29 cellular contexts compared by ENCODE assay signal in genomic region chr9:120982851-120983250, GRCh38. TPM values are rescaled to one million over a fixed set of nuclear protein-coding genes. Genes with fewer than 3 reads are reported as not detected.
A peak's percentile ranks its signal among the peaks of the same experiment; 100 is the strongest.
DNase-seq lines count a peak whose midpoint lies in the region; ATAC-seq, FAIRE-seq and TF ChIP-seq lines count a peak whose summit lies in the region.
"Had no signal": no experiment of that assay in that cellular context is flagged by ENCODE, and none has a peak within 500 bp of the region (broad histone marks: within the 10 kb centered on the region; RNA-seq: fewer than 3 reads in every experiment).

No MANE protein-coding gene starts in this region.

- H3K4me3 ChIP-seq in liver (ENCODE audit: low read depth in 1 of 3, low read length in 3 of 3), result no peak overlapping the region
- H3K4me3 ChIP-seq: breast epithelium, coronary artery, GM23338, lower lobe of right lung, psoas muscle, testis had no signal

- peaks cover 2 to 42% (median 34%) of the 10 kb centered on the region in 4 donors for H3K36me3 ChIP-seq in liver (ENCODE audit: control insufficient read depth in 4 of 4, insufficient read depth in 3 of 4, low read depth in 1 of 4, low read length in 3 of 4)
- H3K36me3 ChIP-seq: breast epithelium, lower lobe of right lung had no signal

- H3K9me3 ChIP-seq in liver (ENCODE audit: control insufficient read depth in 4 of 4, low read length in 3 of 4), result no peaks in the 10 kb centered on the region
- H3K9me3 ChIP-seq: breast epithelium, lower lobe of right lung, psoas muscle, testis had no signal

- no peak for TF ChIP-seq CTCF in C4-2B (conservative IDR thresholded peaks at IDR 0.05)
- no peak for TF ChIP-seq CTCF in liver (IDR thresholded peaks at IDR 0.05; ENCODE audit: low read depth, low read length, missing input control)
- no peak for TF ChIP-seq CTCF in GM13976 (IDR thresholded peaks at IDR 0.05; ENCODE audit: borderline replicate concordance, control extremely low read depth, extremely low read depth, insufficient read depth, missing control alignments)

- H3K27ac ChIP-seq in C4-2B (peak overlapping the region; percentile 68; the same call in 1 of the 2 replicates), liver (ENCODE audit: low read depth in 1 of 2, low read length in 2 of 2) (peak overlapping the region; percentile 24 to 30)
- H3K27ac ChIP-seq: coronary artery, foreskin keratinocyte, lower lobe of right lung, psoas muscle had no signal

- WGBS in liver, result 17% methylated on average over 2 of the region's 2 CpGs

- H3K27me3 ChIP-seq in liver (ENCODE audit: control insufficient read depth in 4 of 4, insufficient read depth in 4 of 4, low read length in 3 of 4), result no peaks in the 10 kb centered on the region
- H3K27me3 ChIP-seq: breast epithelium, foreskin keratinocyte, testis had no signal

- peak; percentile 66 for FAIRE-seq in endometrium (lab: Jason Lieb, UNC)
- FAIRE-seq: islet of Langerhans, small intestine had no signal

- no peak overlapping the region for H3K9ac ChIP-seq in liver (ENCODE audit: low read depth in 1 of 2, low read length in 2 of 2)

- peak in 1 of 2 donors; percentile 20 for TF ChIP-seq RAD21 in liver (IDR thresholded peaks at IDR 0.05)

- ATAC-seq in GM21529 (IDR thresholded peaks at IDR 0.05; ENCODE audit: unreplicated experiment), result no peak
- ATAC-seq: foreskin keratinocyte, GM23338, lower lobe of right lung, psoas muscle had no signal

- DNase-seq in HS-5 (ENCODE audit: low read depth) (peak; percentile 22), AML-193 (lab: John Stamatoyannopoulos, UW) (no peak), Ammon's horn (ENCODE audit: low spot score) (no peak), GM13976 (ENCODE audit: low spot score) (no peak)
- DNase-seq: activated CD4-positive, alpha-beta memory T cell treated with anti-CD3 and anti-CD28 coated beads, Interleukin-2, amount 10 ng/mL, durations not matched to agents 7 days and 5 days; activated CD4-positive, CD25-positive, alpha-beta regulatory T cell; activated gamma-delta T cell treated with Interleukin-2 at 50 U/mL for 16 hours; activated T-cell treated with anti-CD3 and anti-CD28 coated beads for 4 hours; DMS79; endodermal cell; foreskin keratinocyte; hypothalamus; lower lobe of right lung; NCI-H1694 treated with DMSO at 0.1 percent for 48 hours; NCI-H774; psoas muscle; Right ventricle myocardium superior; small intestine; stimulated activated naive CD4-positive, alpha-beta T cell; T1000; testis had no signal

- H3K4me1 ChIP-seq in liver (ENCODE audit: control insufficient read depth in 4 of 4, insufficient read depth in 4 of 4, low read length in 3 of 4), result peaks cover 6 to 45% (median 42%) of the 10 kb centered on the region in 4 donors
- H3K4me1 ChIP-seq: breast epithelium, foreskin keratinocyte, psoas muscle had no signal

- in situ Hi-C loops in GM13976 (cut with MboI; ENCODE audit: low sequenced_read_pairs, unreplicated experiment), result loop anchor here (10.0 kb wide), 1 partner anchor 82 kb away; no protein-coding TSS in a partner anchor

TF ChIP-seq in liver, 16 proteins besides CTCF, POLR2A, EP300 and RAD21:
- peak; percentile 12 for TF ChIP-seq YY1 (IDR thresholded peaks at IDR 0.05)
- TF ChIP-seq ATF3 (IDR thresholded peaks at IDR 0.05), result no peak
- peak; percentile 38 to 55 for TF ChIP-seq HNF4A (conservative IDR thresholded peaks at IDR 0.05)
- no peak for TF ChIP-seq EGR1 (IDR thresholded peaks at IDR 0.05; ENCODE audit: low read depth in 2 of 2)
- TF ChIP-seq JUND (IDR thresholded peaks at IDR 0.05), result peak; percentile 38 to 45
- TF ChIP-seq SP1 (IDR thresholded peaks at IDR 0.05), result peak; percentile 16
- TF ChIP-seq RXRA (IDR thresholded peaks at IDR 0.05), result peak; percentile 40 to 66

RNA-seq across cellular contexts. Expression of gene TRAF1, which starts 56.3 kb away (rescaled TPM):
- 1 to 10 TPM in 1 of 2 donors, under 1 TPM in 1; 0.42 to 2.6 TPM for total RNA-seq in liver
- 1 to 10 TPM in 1 of 2 donors, under 1 TPM in 1; 0.38 to 1.0 TPM for polyA plus RNA-seq in liver
